In genomic region chr20:52190437-52191131, GRCh38 we compare ENCODE assay signal across 8 cellular contexts. TPM values are rescaled to one million over a fixed set of nuclear protein-coding genes. Genes with fewer than 3 reads are reported as not detected.
A peak's percentile ranks its signal among the peaks of the same experiment; 100 is the strongest.
DNase-seq lines count a peak whose midpoint lies in the region; ATAC-seq and TF ChIP-seq lines count a peak whose summit lies in the region.

No MANE protein-coding gene starts in this region.

- no peaks in the 10 kb centered on the region for H3K9me3 Mint-ChIP-seq in activated CD4-positive, alpha-beta T cell treated with anti-CD3 and anti-CD28 coated beads for 36 hours (ENCODE audit: low read depth)
- no peaks in the 10 kb centered on the region for H3K9me3 Mint-ChIP-seq in memory B cell
- H3K9me3 Mint-ChIP-seq in stimulated activated naive B cell treated with anti-CD40 and anti-IgM and Interleukin-4, amounts not matched to agents 10 μg/mL and 1 μg/mL and 100 μg/mL, for 72 hours, result no peaks in the 10 kb centered on the region

- peak overlapping the region; percentile 92 for H3K27ac Mint-ChIP-seq in activated CD4-positive, alpha-beta T cell treated with anti-CD3 and anti-CD28 coated beads for 36 hours
- peak overlapping the region; percentile 80 for H3K27ac Mint-ChIP-seq in memory B cell
- peak overlapping the region; percentile 90 for H3K27ac Mint-ChIP-seq in stimulated activated naive B cell treated with anti-CD40 and anti-IgM and Interleukin-4, amounts not matched to agents 10 μg/mL and 1 μg/mL and 100 μg/mL, for 72 hours

- POLR2A ChIA-PET in activated CD4-positive, alpha-beta T cell treated with anti-CD3 and anti-CD28 coated beads for 36 hours (lab: Charles Lee), result no interaction called here

- TF ChIP-seq CTCF in LNCaP clone FGC (IDR thresholded peaks at IDR 0.05; ENCODE audit: control insufficient read depth, extremely low read depth, insufficient read depth) (no peak), dorsolateral prefrontal cortex (IDR thresholded peaks at IDR 0.05 in 54 of 56, conservative IDR thresholded peaks at IDR 0.05 in 2 of 56; ENCODE audit: low read depth in 1 of 56, partially characterized antibody in 56 of 56) (no peak)

- ATAC-seq in GM21717 (IDR thresholded peaks at IDR 0.05; ENCODE audit: unreplicated experiment) (peak; percentile 44), memory B cell (ENCODE audit: low read depth) (peak; percentile 26), GM18858 (IDR thresholded peaks at IDR 0.05; ENCODE audit: unreplicated experiment) (no peak)
- ATAC-seq in activated CD4-positive, alpha-beta T cell treated with anti-CD3 and anti-CD28 coated beads for 36 hours, result peak; percentile 27
- peak; percentile 47 to 48 for ATAC-seq in stimulated activated naive B cell treated with anti-CD40 and anti-IgM and Interleukin-4, amounts not matched to agents 10 μg/mL and 1 μg/mL and 100 μg/mL, for 72 hours (replicated peaks)

- H3K27me3 ChIP-seq in dorsolateral prefrontal cortex, result no peaks in the 10 kb centered on the region

- peak overlapping the region; percentile 92 for H3K4me3 ChIP-seq in LNCaP clone FGC (ENCODE audit: low read depth, low read length)
- H3K4me3 ChIP-seq in dorsolateral prefrontal cortex, result peak overlapping the region; percentile 64 to 98 (median 87)

- DNase-seq in ELR (ENCODE audit: low read depth) (peak; percentile 64), LNCaP clone FGC (ENCODE audit: low read depth) (no peak), dorsolateral prefrontal cortex (peak in 6 of 10 donors; percentile 19 to 46 (median 36)), memory B cell (ENCODE audit: low spot score in 2 of 2) (peak; percentile 1 to 26)
- DNase-seq in activated CD4-positive, alpha-beta T cell treated with anti-CD3 and anti-CD28 coated beads for 36 hours, result peak; percentile 63
- peak; percentile 23 for DNase-seq in stimulated activated naive B cell treated with anti-CD40 and anti-IgM and Interleukin-4, amounts not matched to agents 10 μg/mL and 1 μg/mL and 100 μg/mL, for 72 hours

- H3K4me1 Mint-ChIP-seq in activated CD4-positive, alpha-beta T cell treated with anti-CD3 and anti-CD28 coated beads for 36 hours, result peaks cover 15% of the 10 kb centered on the region
- H3K4me1 Mint-ChIP-seq in memory B cell, result peaks cover 7% of the 10 kb centered on the region
- peaks cover 7 to 23% of the 10 kb centered on the region in 2 donors for H3K4me1 Mint-ChIP-seq in stimulated activated naive B cell treated with anti-CD40 and anti-IgM and Interleukin-4, amounts not matched to agents 10 μg/mL and 1 μg/mL and 100 μg/mL, for 72 hours

- H3K27ac ChIP-seq in dorsolateral prefrontal cortex, result peak overlapping the region in 55 of 59 donors; percentile 84 to 98 (median 92)

- H3K27me3 Mint-ChIP-seq in activated CD4-positive, alpha-beta T cell treated with anti-CD3 and anti-CD28 coated beads for 36 hours, result no peaks in the 10 kb centered on the region
- no peaks in the 10 kb centered on the region for H3K27me3 Mint-ChIP-seq in memory B cell
- no peaks in the 10 kb centered on the region for H3K27me3 Mint-ChIP-seq in stimulated activated naive B cell treated with anti-CD40 and anti-IgM and Interleukin-4, amounts not matched to agents 10 μg/mL and 1 μg/mL and 100 μg/mL, for 72 hours

- peak overlapping the region; percentile 81 for H3K4me3 Mint-ChIP-seq in activated CD4-positive, alpha-beta T cell treated with anti-CD3 and anti-CD28 coated beads for 36 hours
- H3K4me3 Mint-ChIP-seq in memory B cell, result peak overlapping the region; percentile 91
- H3K4me3 Mint-ChIP-seq in stimulated activated naive B cell treated with anti-CD40 and anti-IgM and Interleukin-4, amounts not matched to agents 10 μg/mL and 1 μg/mL and 100 μg/mL, for 72 hours, result peak overlapping the region; percentile 83 to 91

- H3K36me3 Mint-ChIP-seq in activated CD4-positive, alpha-beta T cell treated with anti-CD3 and anti-CD28 coated beads for 36 hours (ENCODE audit: low read depth), result peaks cover 4% of the 10 kb centered on the region
- H3K36me3 Mint-ChIP-seq in memory B cell, result peaks cover 2% of the 10 kb centered on the region
- peaks cover 8% of the 10 kb centered on the region in 2 donors for H3K36me3 Mint-ChIP-seq in stimulated activated naive B cell treated with anti-CD40 and anti-IgM and Interleukin-4, amounts not matched to agents 10 μg/mL and 1 μg/mL and 100 μg/mL, for 72 hours

- intact Hi-C loops in activated CD4-positive, alpha-beta T cell treated with anti-CD3 and anti-CD28 coated beads for 36 hours (cut with DNase I, micrococcal nuclease), result no loop called here
- intact Hi-C loops in dorsolateral prefrontal cortex (cut with DNase I), result loop anchor here in 1 of 2 donors (5.0 kb wide), 1 partner anchor 52 kb away; no protein-coding TSS in a partner anchor

- CTCF ChIA-PET in activated CD4-positive, alpha-beta T cell treated with anti-CD3 and anti-CD28 coated beads for 36 hours (lab: Charles Lee), result interaction anchor here (0.6 to 2.2 kb wide), 6 partner anchors 12 to 568 kb away, joined by 3 to 7 read pairs (median 3); no protein-coding TSS in a partner anchor

RNA-seq across cellular contexts. Expression of gene ZFP64, which starts 1.0 kb away (rescaled TPM):
- total RNA-seq in activated CD4-positive, alpha-beta T cell treated with anti-CD3 and anti-CD28 coated beads for 36 hours, result 10 to 100 TPM; 12.2 to 16.5 TPM
- 10 to 100 TPM; 11.5 to 26.4 (median 17.2) TPM for total RNA-seq in dorsolateral prefrontal cortex
